19 cellular contexts compared by ENCODE assay signal in genomic region chr12:115212356-115212755, GRCh38.
DNase-seq lines count a peak whose midpoint lies in the region; ATAC-seq, FAIRE-seq and TF ChIP-seq lines count a peak whose summit lies in the region.
"Had no signal": no experiment of that assay in that cellular context is flagged by ENCODE, and none has a peak within 500 bp of the region (broad histone marks: within the 10 kb centered on the region; RNA-seq: fewer than 3 reads in every experiment).

No MANE protein-coding gene starts in this region.

- H3K9me3 ChIP-seq in HepG2 (ENCODE audit: low read length) (no peaks in the 10 kb centered on the region), right lobe of liver (no peaks in the 10 kb centered on the region), skeletal muscle tissue (ENCODE audit: control insufficient read depth in 3 of 3, low read length in 3 of 3) (peaks cover 0 to 3% (median 0%) of the 10 kb centered on the region in 3 donors)
- H3K9me3 ChIP-seq: BE2C, HAP-1 had no signal

- H3K27me3 ChIP-seq in HepG2 (ENCODE audit: control insufficient read depth in 1 of 2, insufficient read depth in 2 of 2, low read length in 2 of 2), result peaks cover 0 to 6% of the 10 kb centered on the region in 2 experiments; a peak in 2 of 5 replicates
- H3K27me3 ChIP-seq in right lobe of liver, result no peaks in the 10 kb centered on the region
- H3K27me3 ChIP-seq in bronchial epithelial cell (ENCODE audit: control insufficient read depth, insufficient read depth, low read length), result no peaks in the 10 kb centered on the region
- no peaks in the 10 kb centered on the region for H3K27me3 ChIP-seq in skeletal muscle tissue (ENCODE audit: control insufficient read depth in 3 of 3, insufficient read depth in 3 of 3, low read length in 3 of 3)
- H3K27me3 ChIP-seq: BE2C had no signal

- no peaks in the 10 kb centered on the region for H3K36me3 ChIP-seq in HepG2 (replicated peaks in 1 of 2; ENCODE audit: control insufficient read depth in 1 of 2, insufficient read depth in 2 of 2, low read length in 2 of 2)
- no peaks in the 10 kb centered on the region for H3K36me3 ChIP-seq in right lobe of liver
- H3K36me3 ChIP-seq in bronchial epithelial cell (ENCODE audit: control insufficient read depth, insufficient read depth, low read length), result no peaks in the 10 kb centered on the region
- no peaks in the 10 kb centered on the region for H3K36me3 ChIP-seq in skeletal muscle tissue (ENCODE audit: control insufficient read depth in 3 of 3, insufficient read depth in 3 of 3, low read length in 3 of 3)
- H3K36me3 ChIP-seq: BE2C, HAP-1 had no signal

- no peak overlapping the region for H2AFZ ChIP-seq in HepG2 (ENCODE audit: low read length)

- H3K4me1 ChIP-seq in HepG2 (ENCODE audit: insufficient read depth, low read length) (no peaks in the 10 kb centered on the region), right lobe of liver (no peaks in the 10 kb centered on the region), skeletal muscle tissue (ENCODE audit: control insufficient read depth in 3 of 3, insufficient read depth in 3 of 3, low read length in 3 of 3) (peaks cover 12 to 28% (median 24%) of the 10 kb centered on the region in 3 donors)
- H3K4me1 ChIP-seq: HAP-1 had no signal

- TF ChIP-seq CTCF in HepG2 (CRISPR knock-in tag; IDR thresholded peaks at IDR 0.05) (no peak), right lobe of liver (IDR thresholded peaks at IDR 0.05) (no peak), bronchial epithelial cell (IDR thresholded peaks at IDR 0.05; ENCODE audit: insufficient read depth, low read length, severe bottlenecking) (no peak)

- no peaks in the 10 kb centered on the region for H3K79me2 ChIP-seq in HepG2 (ENCODE audit: insufficient read depth, low read length)

- intact Hi-C loops in HepG2 (cut with micrococcal nuclease; ENCODE audit: unreplicated experiment), result no loop called here
- intact Hi-C loops in right lobe of liver (cut with DNase I), result no loop called here

- CTCF ChIA-PET in HepG2 (lab: Yijun Ruan, JAX; ENCODE audit: low intra/inter-chr PET ratio, low total read pairs), result no interaction called here

- no TSS peak for BruUV-seq in HepG2 (replicated peaks; lab: Mats Ljungman, UMichigan)

- in situ Hi-C loops in HepG2 (cut with HindIII; ENCODE audit: extremely low pct_ligation_motif_present, low pct_unique_long_range_greater_than_20kb), result no loop called here

- TF ChIP-seq EP300 in HepG2 (IDR thresholded peaks at IDR 0.05; ENCODE audit: low read depth in 2 of 2, low read length in 2 of 2) (no peak), HepG2 (CRISPR knock-in tag; IDR thresholded peaks at IDR 0.05; ENCODE audit: borderline replicate concordance) (no peak)

- H3K9ac ChIP-seq in HepG2 (ENCODE audit: insufficient read depth, low read depth, low read length), result no peak overlapping the region
- no peak overlapping the region for H3K9ac ChIP-seq in skeletal muscle tissue (ENCODE audit: low read depth in 1 of 3, low read length in 3 of 3)

- DNase-seq in HepG2 (ENCODE audit: low spot score) (no peak), right lobe of liver (no peak), bronchial epithelial cell (ENCODE audit: low read depth) (no peak), GOT3 (lab: John Stamatoyannopoulos, UW) (no peak), DMS53 treated with DMSO at 0.1 percent for 48 hours (lab: John Stamatoyannopoulos, UW; ENCODE audit: unreplicated experiment) (no peak)
- DNase-seq: ACHN; BE2C; C1 segment of cervical spinal cord; CD4-positive, CD25-positive, alpha-beta regulatory T cell; CD8-positive, alpha-beta memory T cell; COR-L47; DMS 273 treated with DMSO at 0.1 percent for 48 hours; DMS53 had no signal

- H3K4me2 ChIP-seq in HepG2 (ENCODE audit: low read depth, low read length), result no peak overlapping the region

- no peak for TF ChIP-seq RAD21 in HepG2 (CRISPR knock-in tag; IDR thresholded peaks at IDR 0.05)

- WGBS in HepG2 (ENCODE audit: low lambda C conversion rate), result 0% methylated on average over 1 of the region's 1 CpG
- 0% methylated on average over 1 of the region's 1 CpG for WGBS in right lobe of liver (ENCODE audit: insufficient coverage, low coverage, low lambda C conversion rate, missing lambda C conversion rate)

- FAIRE-seq in HepG2 (lab: Jason Lieb, UNC) (no peak), bronchial epithelial cell (lab: Jason Lieb, UNC) (peak; percentile 23)
- FAIRE-seq: A204.1, G401.6, GM12891, GM19239 had no signal

- TF ChIP-seq POLR2A in HepG2 (IDR thresholded peaks at IDR 0.05; ENCODE audit: insufficient read depth in 1 of 2, low read depth in 2 of 2, low read length in 2 of 2), result no peak
- TF ChIP-seq POLR2A in right lobe of liver (IDR thresholded peaks at IDR 0.05), result no peak

- no peak for ATAC-seq in HepG2
- ATAC-seq in right lobe of liver, result no peak

- POLR2A ChIA-PET in HepG2 (lab: Yijun Ruan, JAX), result interaction anchor here (0.7 kb wide), 1 partner anchor 252 kb away, joined by 3 read pairs; no protein-coding TSS in a partner anchor

- H4K20me1 ChIP-seq in HepG2 (ENCODE audit: insufficient read depth, low read length), result no peaks in the 10 kb centered on the region

- H3K27ac ChIP-seq in HepG2 (ENCODE audit: extremely low read length, insufficient read depth, low read length), result no peak overlapping the region
- H3K27ac ChIP-seq in right lobe of liver, result no peak overlapping the region
- peak overlapping the region; percentile 80 for H3K27ac ChIP-seq in skeletal muscle tissue (ENCODE audit: low read depth, low read length)

- no peak overlapping the region for H3K4me3 ChIP-seq in HepG2 (replicated peaks in 1 of 3; ENCODE audit: insufficient read depth in 1 of 3, low read depth in 2 of 3, low read length in 3 of 3)
- H3K4me3 ChIP-seq in right lobe of liver, result no peak overlapping the region
- H3K4me3 ChIP-seq in bronchial epithelial cell (ENCODE audit: low read depth, low read length), result no peak overlapping the region
- no peak overlapping the region for H3K4me3 ChIP-seq in skeletal muscle tissue (ENCODE audit: low read length in 3 of 3)
- H3K4me3 ChIP-seq: HAP-1 had no signal

TF ChIP-seq in HepG2, 621 proteins besides CTCF, POLR2A, EP300 and RAD21:
- TF ChIP-seq, protein P1, sequence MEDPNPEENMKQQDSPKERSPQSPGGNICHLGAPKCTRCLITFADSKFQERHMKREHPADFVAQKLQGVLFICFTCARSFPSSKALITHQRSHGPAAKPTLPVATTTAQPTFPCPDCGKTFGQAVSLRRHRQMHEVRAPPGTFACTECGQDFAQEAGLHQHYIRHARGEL (CRISPR knock-in tag; IDR thresholded peaks at IDR 0.05), result no peak
- peak; percentile 81; the same call in 1 of the 2 replicates for TF ChIP-seq RBAK (CRISPR knock-in tag; IDR thresholded peaks at IDR 0.05)
